ENCODE assay signal across 9 cellular contexts in genomic region chr2:144938308-144938709, GRCh38.
A peak's percentile ranks its signal among the peaks of the same experiment; 100 is the strongest.
DNase-seq lines count a peak whose midpoint lies in the region; ATAC-seq and TF ChIP-seq lines count a peak whose summit lies in the region.
"Had no signal": no experiment of that assay in that cellular context is flagged by ENCODE, and none has a peak within 500 bp of the region (broad histone marks: within the 10 kb centered on the region; RNA-seq: fewer than 3 reads in every experiment).

No MANE protein-coding gene starts in this region.

- H3K4me3 ChIP-seq in heart right ventricle (no peak overlapping the region), retinal pigment epithelial cell (ENCODE audit: low read length) (no peak overlapping the region)
- no peak overlapping the region for H3K4me3 ChIP-seq in effector memory CD4-positive, alpha-beta T cell (ENCODE audit: insufficient read depth, low read depth, low read length, poor library complexity, severe bottlenecking)

- intact Hi-C loops in heart right ventricle (cut with DNase I): loop anchor here in 4 of 10 donors (5.0 to 10.0 kb wide), 4 partner anchors 64 to 424 kb away; partner anchors contain the start of gene ZEB2 (in 3 of the 4)

- ATAC-seq in heart right ventricle (peak; percentile 79 to 91 (median 84)), GM19452 (IDR thresholded peaks at IDR 0.05; ENCODE audit: unreplicated experiment) (no peak), GM18873 (IDR thresholded peaks at IDR 0.05; ENCODE audit: low FRiP score, unreplicated experiment) (no peak)

- peak overlapping the region; percentile 39 to 81 (median 70) for H3K27ac ChIP-seq in heart right ventricle
- no peak overlapping the region for H3K27ac ChIP-seq in effector memory CD4-positive, alpha-beta T cell (ENCODE audit: insufficient read depth, low read length, poor library complexity, severe bottlenecking)

- H3K4me1 ChIP-seq in heart right ventricle: peaks cover 0 to 52% (median 31%) of the 10 kb centered on the region in 9 donors
- H3K4me1 ChIP-seq in effector memory CD4-positive, alpha-beta T cell (ENCODE audit: control insufficient read depth, insufficient read depth, low read length, poor library complexity, severe bottlenecking): no peaks in the 10 kb centered on the region

- no peaks in the 10 kb centered on the region for H3K9me3 ChIP-seq in heart right ventricle
- H3K9me3 ChIP-seq in effector memory CD4-positive, alpha-beta T cell (ENCODE audit: control insufficient read depth, low read length): no peaks in the 10 kb centered on the region

- no peaks in the 10 kb centered on the region for H3K36me3 ChIP-seq in heart right ventricle
- H3K36me3 ChIP-seq in effector memory CD4-positive, alpha-beta T cell (ENCODE audit: control insufficient read depth, insufficient read depth, low read length): no peaks in the 10 kb centered on the region

- no peak for TF ChIP-seq CTCF in heart right ventricle (IDR thresholded peaks at IDR 0.05)
- no peak for TF ChIP-seq CTCF in retinal pigment epithelial cell (conservative IDR thresholded peaks at IDR 0.05; ENCODE audit: low read depth, low read length)

- H3K27me3 ChIP-seq in heart right ventricle: no peaks in the 10 kb centered on the region
- peaks cover 3% of the 10 kb centered on the region for H3K27me3 ChIP-seq in effector memory CD4-positive, alpha-beta T cell (replicated peaks; ENCODE audit: control insufficient read depth, insufficient read depth, low read length, poor library complexity, severe bottlenecking)

- peak; percentile 97 for DNase-seq in EH (ENCODE audit: low read depth)
- DNase-seq in amniotic epithelial cell (ENCODE audit: low read depth): peak; percentile 86
- peak in 1 of 2 donors; percentile 50 for DNase-seq in heart right ventricle
- peak; percentile 46 for DNase-seq in retinal pigment epithelial cell (ENCODE audit: low read depth)
- no peak for DNase-seq in T1000 (lab: John Stamatoyannopoulos, UW)
- DNase-seq in effector memory CD4-positive, alpha-beta T cell: no peak
- DNase-seq: stimulated activated CD4-positive, alpha-beta T cell treated with anti-CD3 and anti-CD28 coated beads, Interleukin-4, amount 100 ng/mL, for 4 hours had no signal

- 4 to 6% methylated on average over 2 of the region's 2 CpGs for WGBS in heart right ventricle, 2 donors

Comparison
In these comparisons a context has a peak if more than half of its experiments do, and no peak if none do; other contexts are left out.
1. DNase-seq: peak in EH (single experiment), amniotic epithelial cell (single experiment) and retinal pigment epithelial cell (single experiment); none in T1000 (single experiment) and effector memory CD4-positive, alpha-beta T cell (0 of 3).
2. ATAC-seq: peak in heart right ventricle (8 of 8); none in GM19452 (single experiment) and GM18873 (single experiment).